8 cellular contexts compared by ENCODE assay signal in the genomic region with DNA sequence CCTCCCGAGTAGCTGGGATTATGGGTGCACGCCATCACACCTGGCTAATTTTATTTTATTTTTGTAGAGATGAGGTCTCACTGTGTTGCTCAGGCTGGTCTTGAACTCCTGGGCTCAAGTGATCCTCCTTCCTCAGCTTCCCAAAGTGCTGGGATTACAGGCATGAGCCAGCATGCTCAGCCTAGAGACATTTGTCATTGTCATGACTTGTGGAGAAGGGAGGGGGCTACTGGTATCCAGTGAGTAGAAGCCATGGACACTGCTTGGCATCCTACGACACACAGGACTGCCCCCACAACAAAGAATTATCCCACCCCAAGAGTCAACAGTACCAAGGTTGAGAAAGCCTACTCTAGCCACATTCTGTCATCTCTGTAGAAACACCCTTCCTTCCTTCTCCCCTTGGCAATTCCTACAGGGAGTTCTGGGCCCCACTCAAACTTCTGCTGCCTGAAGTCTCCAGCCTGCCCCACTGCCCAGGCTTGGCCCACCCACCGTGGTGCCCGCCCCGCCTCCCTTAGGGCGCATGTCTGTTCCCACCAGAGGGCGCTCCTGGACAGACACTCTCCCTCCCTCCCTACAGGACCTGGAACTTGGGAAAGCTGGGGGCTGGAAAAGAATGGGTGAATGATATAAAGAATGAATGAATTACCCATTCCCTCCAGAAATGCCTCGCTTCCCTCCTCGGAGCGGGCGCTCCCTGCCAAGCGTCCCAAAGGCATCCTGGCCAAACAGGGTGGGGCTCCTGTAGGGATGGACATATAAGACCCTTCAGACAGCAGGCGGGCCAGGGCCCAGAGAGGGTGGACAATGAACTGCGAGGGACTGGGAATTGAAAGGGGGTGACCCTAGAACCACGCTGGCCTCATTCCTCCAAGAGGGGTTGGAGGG. TPM values are rescaled to one million over a fixed set of nuclear protein-coding genes. Genes with fewer than 3 reads are reported as not detected.
DNase-seq lines count a peak whose midpoint lies in the region; ATAC-seq and TF ChIP-seq lines count a peak whose summit lies in the region.

No MANE protein-coding gene starts in this region.

- ATAC-seq in right lobe of liver (peak; percentile 42 to 48 (median 43)), GM19324 (IDR thresholded peaks at IDR 0.05; ENCODE audit: low FRiP score, unreplicated experiment) (no peak)

- H3K9me3 ChIP-seq in right lobe of liver: no peaks in the 10 kb centered on the region

- peak; percentile 72 for DNase-seq in AG08395 (ENCODE audit: low spot score)
- peak; percentile 78 for DNase-seq in H4 (ENCODE audit: low spot score)
- DNase-seq in NCI-H460 (ENCODE audit: extremely low read depth, low read depth): peak; percentile 70
- DNase-seq in activated CD4-positive, alpha-beta T cell treated with anti-CD3 and anti-CD28 coated beads, Interleukin-2, amount 50 U/mL, for 1 hour: peak; percentile 79
- peak; percentile 92 for DNase-seq in dermis blood vessel endothelial cell
- peak; percentile 86 to 88 (median 87) for DNase-seq in right lobe of liver
- DNase-seq in stimulated activated CD4-positive, alpha-beta T cell treated with anti-CD3 and anti-CD28 coated beads, TNF-alpha, amount 100 ng/mL, for 4 hours (ENCODE audit: low read depth in 3 of 3): peak; percentile 50 to 67 (median 63)

- WGBS in right lobe of liver (ENCODE audit: insufficient coverage, low coverage, low lambda C conversion rate, missing lambda C conversion rate): 23% methylated on average over 7 of the region's 16 CpGs

- intact Hi-C loops in right lobe of liver (cut with DNase I): loop anchor here in 1 of 2 donors (10.0 kb wide), 1 partner anchor 285 kb away; a partner anchor contains a TSS

- peak overlapping the region in 1 of 3 donors; percentile 95 for H3K27ac ChIP-seq in right lobe of liver

- H3K36me3 ChIP-seq in right lobe of liver: no peaks in the 10 kb centered on the region

- H3K4me1 ChIP-seq in right lobe of liver: no peaks in the 10 kb centered on the region

- no peak for TF ChIP-seq POLR2A in right lobe of liver (IDR thresholded peaks at IDR 0.05)

- peak; percentile 75 to 91 (median 84) for TF ChIP-seq CTCF in right lobe of liver (IDR thresholded peaks at IDR 0.05)

- no peaks in the 10 kb centered on the region for H3K27me3 ChIP-seq in right lobe of liver

- no peak overlapping the region for H3K4me3 ChIP-seq in right lobe of liver

RNA-seq across cellular contexts. Expression of a gene that starts 5.5 kb away (rescaled TPM):
- 80.2 and 150 TPM in 2 replicates for total RNA-seq in H4 (2014; rRNA removed; shearing (Covaris generic))
- total RNA-seq in NCI-H460 (2014; rRNA removed; shearing (Covaris generic)): 80.7 and 84.7 TPM in 2 replicates
- polyA plus RNA-seq in NCI-H460 (2014; cell fraction: nucleus; rRNA removed): 18.7 and 110 TPM in 2 replicates
- 4.0 and 7.3 TPM in 2 replicates for total RNA-seq in dermis blood vessel endothelial cell
- total RNA-seq in right lobe of liver: 10 to 100 TPM in 1 of 6 experiments, 1 to 10 TPM in 5; 2.8 to 14.2 (median 5.6) TPM

RNA-seq across cellular contexts. Expression of a gene that starts 43.8 kb away (rescaled TPM):
- 3.3 and 3.6 TPM in 2 replicates for total RNA-seq in H4 (2014; rRNA removed; shearing (Covaris generic))
- 2.4 and 4.0 TPM in 2 replicates for total RNA-seq in NCI-H460 (2014; rRNA removed; shearing (Covaris generic))
- 7.3 and 8.1 TPM in 2 replicates for polyA plus RNA-seq in NCI-H460 (2014; cell fraction: nucleus; rRNA removed)
- 1.9 and 3.8 TPM in 2 replicates for total RNA-seq in dermis blood vessel endothelial cell
- total RNA-seq in right lobe of liver: 10 to 100 TPM in 3 of 6 experiments, 1 to 10 TPM in 3; 6.5 to 15.1 (median 9.8) TPM

RNA-seq across cellular contexts. Expression of a gene that starts 44.3 kb away (rescaled TPM):
- 0.35 TPM in 1 of 2 replicates, not detected in the other for total RNA-seq in H4 (2014; rRNA removed; shearing (Covaris generic))
- 0.17 TPM in 1 of 2 replicates, not detected in the other for total RNA-seq in NCI-H460 (2014; rRNA removed; shearing (Covaris generic))
- polyA plus RNA-seq in NCI-H460 (2014; cell fraction: nucleus; rRNA removed): 0.42 TPM in 1 of 2 replicates, not detected in the other
- not detected in 2 replicates for total RNA-seq in dermis blood vessel endothelial cell
- under 1 TPM in 1 of 6 experiments, not detected in 5; 0.80 TPM for total RNA-seq in right lobe of liver

RNA-seq across cellular contexts. Expression of a gene that starts 50.0 kb away (rescaled TPM):
- total RNA-seq in H4 (2014; rRNA removed; shearing (Covaris generic)): 0.06 TPM in 1 of 2 replicates, not detected in the other
- 3.3 and 3.7 TPM in 2 replicates for total RNA-seq in NCI-H460 (2014; rRNA removed; shearing (Covaris generic))
- polyA plus RNA-seq in NCI-H460 (2014; cell fraction: nucleus; rRNA removed): 2.3 and 3.3 TPM in 2 replicates
- total RNA-seq in dermis blood vessel endothelial cell (0.34 and 0.84 TPM in 2 replicates), right lobe of liver (under 1 TPM in 1 of 6 experiments, not detected in 5; 0.49 TPM)
